In genomic region chr4:119455734-119456133, GRCh38 we compare ENCODE assay signal across 8 cellular contexts.
DNase-seq lines count a peak whose midpoint lies in the region; ATAC-seq, FAIRE-seq and TF ChIP-seq lines count a peak whose summit lies in the region.
"Not testable (repeated sequence)": the region's sequence is repeated elsewhere in the genome, so short reads cannot be mapped to it uniquely, and the experiment has no call there.

No MANE protein-coding gene starts in this region.

- not testable (repeated sequence) for H3K9me3 Mint-ChIP-seq in activated naive CD8-positive, alpha-beta T cell treated with anti-CD3 and anti-CD28 coated beads, Interleukin-2, amount 10 ng/mL, durations not matched to agents 7 days and 5 days; osteocyte (ENCODE audit: unreplicated experiment); type B pancreatic cell

- not testable (repeated sequence) for H3K27me3 ChIP-seq in Loucy (ENCODE audit: insufficient read depth, low read length, poor library complexity, severe bottlenecking); endothelial cell of umbilical vein (ENCODE audit: control insufficient read depth in 2 of 2, insufficient read depth in 2 of 2, low read length in 2 of 2)

- TF ChIP-seq CTCF in Loucy (conservative IDR thresholded peaks at IDR 0.05; ENCODE audit: low read length); endothelial cell of umbilical vein (IDR thresholded peaks at IDR 0.05; ENCODE audit: extremely low read depth in 1 of 2, insufficient read depth in 1 of 2, low read depth in 1 of 2, low read length in 2 of 2); osteocyte (IDR thresholded peaks at IDR 0.05); type B pancreatic cell (conservative IDR thresholded peaks at IDR 0.05): not testable (repeated sequence)

- not testable (repeated sequence) for H3K4me1 Mint-ChIP-seq in activated naive CD8-positive, alpha-beta T cell treated with anti-CD3 and anti-CD28 coated beads, Interleukin-2, amount 10 ng/mL, durations not matched to agents 7 days and 5 days; osteocyte (ENCODE audit: unreplicated experiment); type B pancreatic cell (ENCODE audit: unreplicated experiment)

- H3K9me1 ChIP-seq in endothelial cell of umbilical vein (replicated peaks; ENCODE audit: control insufficient read depth, extremely low read depth, insufficient read depth, low read length) = not testable (repeated sequence)

- H3K36me3 Mint-ChIP-seq in activated naive CD8-positive, alpha-beta T cell treated with anti-CD3 and anti-CD28 coated beads, Interleukin-2, amount 10 ng/mL, durations not matched to agents 7 days and 5 days; osteocyte (ENCODE audit: unreplicated experiment); type B pancreatic cell: not testable (repeated sequence)

- not testable (repeated sequence) for ATAC-seq in activated naive CD8-positive, alpha-beta T cell treated with anti-CD3 and anti-CD28 coated beads, Interleukin-2, amount 10 ng/mL, durations not matched to agents 7 days and 5 days (ENCODE audit: low read depth)

- not testable (repeated sequence) for H3F3A ChIP-seq in Loucy (ENCODE audit: low read depth)

- not testable (repeated sequence) for TF ChIP-seq POLR2A in endothelial cell of umbilical vein (IDR thresholded peaks at IDR 0.05; ENCODE audit: low read depth, low read length)

- H3K36me3 ChIP-seq in Loucy (ENCODE audit: insufficient read depth, low read length); SK-N-MC (ENCODE audit: insufficient read depth, low read length); endothelial cell of umbilical vein (ENCODE audit: control insufficient read depth in 2 of 2, extremely low read depth in 1 of 2, insufficient read depth in 2 of 2, low read length in 2 of 2): not testable (repeated sequence)

- not testable (repeated sequence) for H2AFZ ChIP-seq in Loucy (ENCODE audit: low read length); endothelial cell of umbilical vein (ENCODE audit: low read depth, low read length)

- H3K27ac ChIP-seq in SK-N-MC; endothelial cell of umbilical vein (ENCODE audit: insufficient read depth, low read depth, low read length): not testable (repeated sequence)

- intact Hi-C loops in endothelial cell of umbilical vein (cut with micrococcal nuclease) = loop anchor here (2.0 to 10.0 kb wide), 4 partner anchors 69 to 599 kb away; partner anchors contain the start of gene USP53

- POLR2A ChIA-PET in activated naive CD8-positive, alpha-beta T cell treated with anti-CD3 and anti-CD28 coated beads, Interleukin-2, amount 10 ng/mL, durations not matched to agents 7 days and 5 days (lab: Charles Lee) = interaction anchor here (2.0 kb wide), 1 partner anchor 156 kb away, joined by 17 read pairs; a partner anchor contains a TSS
- POLR2A ChIA-PET in endothelial cell of umbilical vein (lab: Charles Lee) = not testable (repeated sequence)

- CTCF ChIA-PET in endothelial cell of umbilical vein (lab: Charles Lee) = not testable (repeated sequence)

- not testable (repeated sequence) for H3K9me3 ChIP-seq in Loucy (ENCODE audit: insufficient read depth, low read depth, low read length); SK-N-MC (ENCODE audit: low read depth, low read length); endothelial cell of umbilical vein (replicated peaks; ENCODE audit: control insufficient read depth, insufficient read depth, low read length)

- H3K27ac Mint-ChIP-seq in activated naive CD8-positive, alpha-beta T cell treated with anti-CD3 and anti-CD28 coated beads, Interleukin-2, amount 10 ng/mL, durations not matched to agents 7 days and 5 days = peak overlapping the region; percentile 85
- H3K27ac Mint-ChIP-seq in osteocyte (ENCODE audit: unreplicated experiment); type B pancreatic cell: not testable (repeated sequence)

- H3K79me2 ChIP-seq in Loucy (ENCODE audit: insufficient read depth, low read length) = peaks cover 12% of the 10 kb centered on the region
- not testable (repeated sequence) for H3K79me2 ChIP-seq in endothelial cell of umbilical vein (ENCODE audit: control insufficient read depth, insufficient read depth, low read length)

- H3K9ac ChIP-seq in Loucy (ENCODE audit: low read depth, low read length, poor library complexity, severe bottlenecking); SK-N-MC (ENCODE audit: insufficient read length); endothelial cell of umbilical vein (replicated peaks; ENCODE audit: extremely low read depth, insufficient read depth, low read length): not testable (repeated sequence)

- dilution Hi-C loops in endothelial cell of umbilical vein (cut with MboI; ENCODE audit: extremely low pct_ligation_motif_present, low sequenced_read_pairs) = not testable (repeated sequence)

- not testable (repeated sequence) for FAIRE-seq in endothelial cell of umbilical vein (lab: Jason Lieb, UNC)

- H3K4me3 Mint-ChIP-seq in activated naive CD8-positive, alpha-beta T cell treated with anti-CD3 and anti-CD28 coated beads, Interleukin-2, amount 10 ng/mL, durations not matched to agents 7 days and 5 days = peak overlapping the region; percentile 91
- H3K4me3 Mint-ChIP-seq in osteocyte (ENCODE audit: unreplicated experiment) (peak overlapping the region; percentile 84), type B pancreatic cell (peak overlapping the region; percentile 95)

- DNase-seq in DMS79 treated with DMSO at 0.1 percent for 48 hours (lab: John Stamatoyannopoulos, UW) (peak; percentile 13), iris pigment epithelial cell (ENCODE audit: low read depth) (peak; percentile 22)
- not testable (repeated sequence) for DNase-seq in SK-N-MC (ENCODE audit: low read depth, low spot score); activated naive CD8-positive, alpha-beta T cell treated with anti-CD3 and anti-CD28 coated beads, Interleukin-2, amount 10 ng/mL, durations not matched to agents 7 days and 5 days; endothelial cell of umbilical vein (ENCODE audit: low read depth, low spot score); osteocyte (ENCODE audit: extremely low spot score, unreplicated experiment); type B pancreatic cell (ENCODE audit: extremely low spot score, unreplicated experiment)

- H3K9me2 ChIP-seq in Loucy (replicated peaks; ENCODE audit: low read depth, low read length) = not testable (repeated sequence)

- H3K4me2 ChIP-seq in Loucy (ENCODE audit: low read depth, low read length, poor library complexity, severe bottlenecking) (peak overlapping the region; percentile 62), endothelial cell of umbilical vein (ENCODE audit: insufficient read depth, low read length) (peak overlapping the region; percentile 47)

- not testable (repeated sequence) for BruUV-seq in endothelial cell of umbilical vein (replicated peaks; lab: Mats Ljungman, UMichigan)

- H3K27me3 Mint-ChIP-seq in activated naive CD8-positive, alpha-beta T cell treated with anti-CD3 and anti-CD28 coated beads, Interleukin-2, amount 10 ng/mL, durations not matched to agents 7 days and 5 days; osteocyte (ENCODE audit: unreplicated experiment); type B pancreatic cell: not testable (repeated sequence)

- not testable (repeated sequence) for H3K4me1 ChIP-seq in Loucy (ENCODE audit: insufficient read depth, low read length, poor library complexity, severe bottlenecking); endothelial cell of umbilical vein (ENCODE audit: control insufficient read depth, extremely low read depth, insufficient read depth, low read length)

- not testable (repeated sequence) for H4K20me1 ChIP-seq in Loucy (ENCODE audit: insufficient read depth, low read length, poor library complexity, severe bottlenecking); endothelial cell of umbilical vein (replicated peaks; ENCODE audit: control insufficient read depth, extremely low read depth, insufficient read depth, low read length)

- peak overlapping the region; percentile 66 for H3K4me3 ChIP-seq in Loucy (ENCODE audit: low read length, poor library complexity, severe bottlenecking)
- H3K4me3 ChIP-seq in SK-N-MC = peak overlapping the region; percentile 45
- H3K4me3 ChIP-seq in endothelial cell of umbilical vein (replicated peaks in 1 of 3; ENCODE audit: insufficient read depth in 1 of 3, low read depth in 1 of 3, low read length in 3 of 3) = peak overlapping the region in 2 of 3 experiments; percentile 1 to 36
